In the genomic region with DNA sequence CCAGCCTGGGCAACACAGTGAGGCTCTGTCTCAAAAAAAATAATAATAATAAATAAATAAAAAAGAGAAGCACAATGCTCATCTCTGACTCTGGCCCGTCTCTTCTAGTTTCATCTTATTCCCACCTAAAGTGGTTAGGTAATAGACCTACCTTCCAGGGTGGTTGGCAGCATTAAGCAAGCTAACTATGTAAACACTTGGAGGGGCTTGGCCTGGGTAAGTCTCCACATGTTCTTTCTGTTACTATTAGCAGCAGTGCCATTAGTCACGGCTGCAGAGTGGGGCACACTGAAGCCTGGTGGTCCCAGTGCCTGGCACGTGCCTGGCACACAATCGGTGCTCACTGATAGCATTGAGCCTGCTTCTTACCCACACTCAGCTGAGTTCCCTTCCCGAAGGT, we compare ENCODE assay signal across 10 cellular contexts. TPM values are rescaled to one million over a fixed set of nuclear protein-coding genes. Genes with fewer than 3 reads are reported as not detected.
"Had no signal": no experiment of that assay in that cellular context is flagged by ENCODE, and none has a peak within 500 bp of the region (broad histone marks: within the 10 kb centered on the region; RNA-seq: fewer than 3 reads in every experiment).

No MANE protein-coding gene starts in this region.

RNA-seq across cellular contexts. Expression of a gene that starts 4.0 kb away (rescaled TPM):
- total RNA-seq: activated B cell treated with CpG ODN at 0.5 μM for 24 hours, astrocyte, bronchial epithelial cell, chondrocyte, dermis blood vessel endothelial cell, endothelial cell of umbilical vein, fibroblast of lung, fibroblast of villous mesenchyme, glomerular endothelial cell, T-helper 17 cell had no signal
